13 cellular contexts compared by ENCODE assay signal in the genomic region with DNA sequence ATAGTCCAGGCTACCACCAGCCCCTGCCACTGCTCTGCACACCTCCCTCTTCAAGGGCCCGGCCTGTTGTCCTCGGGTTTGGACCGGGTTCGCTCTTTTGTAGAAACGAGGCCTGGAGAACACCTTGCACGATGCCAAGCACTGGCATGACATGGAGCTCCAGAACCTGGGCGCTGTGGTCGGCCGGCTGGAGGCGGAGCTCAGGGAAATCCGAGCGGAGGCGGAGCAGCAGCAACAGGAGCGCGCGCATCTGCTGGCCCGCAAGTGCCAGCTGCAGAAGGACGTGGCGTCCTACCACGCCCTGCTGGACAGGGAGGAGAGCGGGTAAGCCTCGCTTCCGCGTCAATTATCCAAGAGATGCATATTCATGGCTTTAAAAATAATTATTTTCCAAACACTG.
DNase-seq lines count a peak whose midpoint lies in the region; ATAC-seq and TF ChIP-seq lines count a peak whose summit lies in the region.
"Had no signal": no experiment of that assay in that cellular context is flagged by ENCODE, and none has a peak within 500 bp of the region (broad histone marks: within the 10 kb centered on the region; RNA-seq: fewer than 3 reads in every experiment).

No MANE protein-coding gene starts in this region.

- peak overlapping the region; percentile 2 for H3K4me3 ChIP-seq in left ventricle myocardium inferior
- H3K4me3 ChIP-seq: lung had no signal

- H3K27me3 Mint-ChIP-seq in mesothelial cell of epicardium (ENCODE audit: low read depth), result no peaks in the 10 kb centered on the region
- H3K27me3 Mint-ChIP-seq: activated CD4-positive, alpha-beta memory T cell treated with anti-CD3 and anti-CD28 coated beads, Interleukin-2, amount 10 ng/mL, durations not matched to agents 7 days and 5 days had no signal

- no peak for ATAC-seq in GM21367 (IDR thresholded peaks at IDR 0.05; ENCODE audit: unreplicated experiment)

- TF ChIP-seq CTCF in left ventricle myocardium inferior (IDR thresholded peaks at IDR 0.05; ENCODE audit: borderline replicate concordance), result no peak
- no peak for TF ChIP-seq CTCF in mesothelial cell of epicardium (IDR thresholded peaks at IDR 0.05; ENCODE audit: unreplicated experiment)

- peaks cover 22% of the 10 kb centered on the region for H3K4me1 Mint-ChIP-seq in mesothelial cell of epicardium

- DNase-seq in left ventricle myocardium inferior, result no peak
- no peak for DNase-seq in cardiac septum (ENCODE audit: low spot score)
- DNase-seq in SW480 (ENCODE audit: low spot score), result peak; percentile 80
- DNase-seq in iPS-NIHi7 (ENCODE audit: extremely low spot score), result peak; percentile 68
- DNase-seq in hypothalamus (lab: John Stamatoyannopoulos, UW), result no peak
- DNase-seq in pons (ENCODE audit: low spot score), result no peak
- no peak for DNase-seq in mesothelial cell of epicardium (ENCODE audit: low spot score in 2 of 2, unreplicated experiment in 2 of 2)
- DNase-seq: activated CD4-positive, alpha-beta memory T cell treated with anti-CD3 and anti-CD28 coated beads, Interleukin-2, amount 10 ng/mL, durations not matched to agents 7 days and 5 days; activated gamma-delta T cell treated with Interleukin-2 at 50 U/mL for 16 hours; cerebellar nuclear complex; foreskin melanocyte had no signal

- H3K9me3 ChIP-seq in left ventricle myocardium inferior (replicated peaks), result no peaks in the 10 kb centered on the region

- no peak overlapping the region for H3K27ac ChIP-seq in left ventricle myocardium inferior (replicated peaks)

- no peaks in the 10 kb centered on the region for H3K27me3 ChIP-seq in left ventricle myocardium inferior (ENCODE audit: low read depth)

- H3K27ac Mint-ChIP-seq in mesothelial cell of epicardium, result no peak overlapping the region
- H3K27ac Mint-ChIP-seq: activated CD4-positive, alpha-beta memory T cell treated with anti-CD3 and anti-CD28 coated beads, Interleukin-2, amount 10 ng/mL, durations not matched to agents 7 days and 5 days had no signal

- intact Hi-C loops in left ventricle myocardium inferior (cut with micrococcal nuclease) (no loop called here), cardiac septum (cut with DNase I) (no loop called here)

- H3K4me3 Mint-ChIP-seq in mesothelial cell of epicardium, result no peak overlapping the region
- H3K4me3 Mint-ChIP-seq: activated CD4-positive, alpha-beta memory T cell treated with anti-CD3 and anti-CD28 coated beads, Interleukin-2, amount 10 ng/mL, durations not matched to agents 7 days and 5 days had no signal

- H3K36me3 Mint-ChIP-seq in mesothelial cell of epicardium, result no peaks in the 10 kb centered on the region

- no peaks in the 10 kb centered on the region for H3K9me3 Mint-ChIP-seq in mesothelial cell of epicardium
- H3K9me3 Mint-ChIP-seq: activated CD4-positive, alpha-beta memory T cell treated with anti-CD3 and anti-CD28 coated beads, Interleukin-2, amount 10 ng/mL, durations not matched to agents 7 days and 5 days had no signal

- no peaks in the 10 kb centered on the region for H3K36me3 ChIP-seq in left ventricle myocardium inferior

- peaks cover 38% of the 10 kb centered on the region for H3K4me1 ChIP-seq in left ventricle myocardium inferior

Comparison
In these comparisons a context has a peak if more than half of its experiments do, and no peak if none do; other contexts are left out.
1. DNase-seq: peak in SW480 (single experiment) and iPS-NIHi7 (single experiment); none in left ventricle myocardium inferior (single experiment), cardiac septum (single experiment), hypothalamus (0 of 51), pons (single experiment) and mesothelial cell of epicardium (0 of 2).